1 cellular context compared by ENCODE assay signal in the genomic region with DNA sequence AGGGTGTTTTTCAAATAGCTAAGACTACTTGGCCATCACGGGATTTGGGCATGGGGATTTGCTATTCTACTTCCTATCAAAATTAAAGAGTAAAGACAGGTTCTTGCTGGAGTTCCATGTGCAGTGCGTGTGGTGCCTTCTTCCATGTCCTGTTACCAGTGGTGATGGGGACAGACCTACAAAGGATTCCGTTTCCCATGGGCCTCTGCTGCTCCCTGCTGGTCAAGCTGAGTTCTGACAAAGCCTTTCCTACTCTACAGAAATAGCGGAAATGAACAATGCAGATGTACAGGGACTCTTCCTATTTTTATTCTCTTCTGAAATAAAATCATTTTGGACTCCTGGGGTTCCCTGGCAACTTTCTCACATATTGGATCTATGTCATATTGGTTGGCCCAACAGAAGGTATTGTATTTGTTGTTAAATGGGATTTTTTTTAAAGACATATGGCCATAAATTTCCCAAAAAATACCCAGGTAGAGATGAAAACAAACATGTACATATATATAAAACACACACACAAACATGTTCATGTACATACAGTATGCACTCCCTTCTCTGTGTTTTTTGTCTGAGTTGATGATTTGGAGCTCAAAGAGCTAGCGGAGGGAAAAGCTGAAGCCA.
TF ChIP-seq lines count a peak whose summit lies in the region.

No MANE protein-coding gene starts in this region.

TF ChIP-seq in H1, 55 proteins besides CTCF, POLR2A, EP300 and RAD21:
- TF ChIP-seq HDAC2 (IDR thresholded peaks at IDR 0.05; ENCODE audit: borderline replicate concordance in 1 of 2, low read depth in 2 of 2, low read length in 2 of 2): no peak
